In the genomic region with DNA sequence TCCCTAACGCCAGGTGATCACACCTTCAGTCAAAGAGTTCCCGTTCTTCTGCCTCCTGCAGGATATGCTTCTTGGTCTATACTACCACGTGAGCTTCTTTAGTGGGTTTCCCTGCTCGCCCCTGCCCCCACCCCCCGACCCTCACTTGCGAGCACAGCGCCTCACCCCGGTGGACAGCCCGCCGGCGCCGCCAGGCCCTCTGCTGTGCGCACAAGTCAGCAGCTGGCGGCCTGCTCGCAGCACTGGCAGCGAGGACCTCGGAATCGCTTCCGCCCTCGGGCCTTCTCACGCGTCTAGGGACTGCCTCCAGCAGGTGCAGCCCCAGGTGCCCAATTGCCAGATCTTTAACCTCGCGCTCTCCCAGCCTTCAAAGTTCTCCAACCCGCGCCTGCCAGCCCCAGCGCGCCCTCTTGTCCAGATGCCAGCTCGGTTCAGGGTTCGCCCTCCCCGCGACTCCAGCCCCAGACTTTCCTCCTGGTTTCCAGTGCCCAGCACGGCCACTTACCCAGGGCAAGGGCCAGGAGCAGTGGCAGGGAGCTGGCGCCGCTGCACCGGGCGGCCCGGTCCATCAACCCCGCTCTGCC, we compare ENCODE assay signal across 9 cellular contexts. TPM values are rescaled to one million over a fixed set of nuclear protein-coding genes. Genes with fewer than 3 reads are reported as not detected.
DNase-seq lines count a peak whose midpoint lies in the region; ATAC-seq and TF ChIP-seq lines count a peak whose summit lies in the region.
"Had no signal": no experiment of that assay in that cellular context is flagged by ENCODE, and none has a peak within 500 bp of the region (broad histone marks: within the 10 kb centered on the region; RNA-seq: fewer than 3 reads in every experiment).

No MANE protein-coding gene starts in this region.

- H3K4me3 ChIP-seq in foreskin fibroblast (ENCODE audit: low read depth in 1 of 2, low read length in 2 of 2) (peak overlapping the region; percentile 45 to 63), neural progenitor cell (peak overlapping the region; percentile 48)

- H3K4me1 ChIP-seq in neural progenitor cell, result no peaks in the 10 kb centered on the region

- DNase-seq in EL (peak; percentile 25), HuH-7 (ENCODE audit: low spot score) (peak; percentile 67), T-helper 17 cell (no peak), foreskin fibroblast (peak in 1 of 2 donors; percentile 49), neural progenitor cell (ENCODE audit: low spot score) (peak; percentile 63), HEK293T (ENCODE audit: extremely low spot score) (no peak), hippocampal formation (lab: John Stamatoyannopoulos, UW) (no peak)
- DNase-seq in activated CD8-positive, alpha-beta memory T cell treated with anti-CD3 and anti-CD28 coated beads, Interleukin-2, amount 50 U/mL, for 48 hours, result no peak

- no peaks in the 10 kb centered on the region for H3K9me3 Mint-ChIP-seq in neural progenitor cell
- H3K9me3 Mint-ChIP-seq: T-helper 1 cell treated with Interleukin-12 subunit alpha and Interleukin-12 subunit beta and Interleukin-4 antibody, amounts not matched to agents 30 μg/mL and 1 μg/mL, for 36 hours had no signal

- no peaks in the 10 kb centered on the region for H4K20me1 ChIP-seq in neural progenitor cell (ENCODE audit: low read depth)

- POLR2A ChIA-PET in HEK293T (lab: Yijun Ruan, JAX), result no interaction called here

- peaks cover 5% of the 10 kb centered on the region for H3K4me1 Mint-ChIP-seq in T-helper 17 cell
- H3K4me1 Mint-ChIP-seq in neural progenitor cell, result no peaks in the 10 kb centered on the region

- peaks cover 61% of the 10 kb centered on the region for H3K27me3 Mint-ChIP-seq in T-helper 17 cell
- peaks cover 11% of the 10 kb centered on the region for H3K27me3 Mint-ChIP-seq in neural progenitor cell (ENCODE audit: insufficient read depth, low read depth)

- no peaks in the 10 kb centered on the region for H3F3A ChIP-seq in neural progenitor cell (ENCODE audit: low read depth)

- peaks cover 8% of the 10 kb centered on the region for H3K27me3 ChIP-seq in neural progenitor cell

- no peak overlapping the region for H3K27ac ChIP-seq in neural progenitor cell

- H3K9me3 ChIP-seq in T-helper 17 cell (ENCODE audit: control insufficient read depth, low read length, poor library complexity, severe bottlenecking), result no peaks in the 10 kb centered on the region
- H3K9me3 ChIP-seq in neural progenitor cell (ENCODE audit: low read depth), result no peaks in the 10 kb centered on the region

- no peaks in the 10 kb centered on the region for H3K79me2 ChIP-seq in neural progenitor cell (ENCODE audit: low read depth)

- no peak overlapping the region for H3K27ac Mint-ChIP-seq in T-helper 17 cell
- no peak overlapping the region for H3K27ac Mint-ChIP-seq in neural progenitor cell
- H3K27ac Mint-ChIP-seq: T-helper 1 cell treated with Interleukin-12 subunit alpha and Interleukin-12 subunit beta and Interleukin-4 antibody, amounts not matched to agents 30 μg/mL and 1 μg/mL, for 36 hours had no signal

- peak overlapping the region; percentile 68 for H3K4me3 Mint-ChIP-seq in T-helper 17 cell
- H3K4me3 Mint-ChIP-seq in neural progenitor cell, result peak overlapping the region; percentile 76
- H3K4me3 Mint-ChIP-seq: T-helper 1 cell treated with Interleukin-12 subunit alpha and Interleukin-12 subunit beta and Interleukin-4 antibody, amounts not matched to agents 30 μg/mL and 1 μg/mL, for 36 hours had no signal

- H3K36me3 ChIP-seq in neural progenitor cell, result no peaks in the 10 kb centered on the region

- CTCF ChIA-PET in HEK293T (lab: Yijun Ruan, JAX), result interaction anchor here (1.0 kb wide), 1 partner anchor 42 kb away, joined by 3 read pairs; no protein-coding TSS in a partner anchor

- no peak overlapping the region for H3K9ac ChIP-seq in neural progenitor cell

- H3K36me3 Mint-ChIP-seq in T-helper 17 cell (ENCODE audit: low read depth) (peaks cover 3% of the 10 kb centered on the region), neural progenitor cell (no peaks in the 10 kb centered on the region)

- H2AFZ ChIP-seq in neural progenitor cell (replicated peaks), result peak overlapping the region; percentile 97

- H3K4me2 ChIP-seq in neural progenitor cell, result peak overlapping the region; percentile 78

- peak; percentile 41 for ATAC-seq in T-helper 17 cell

- no peak for TF ChIP-seq CTCF in foreskin fibroblast (IDR thresholded peaks at IDR 0.05; ENCODE audit: low read depth, low read length)
- TF ChIP-seq CTCF in neural progenitor cell (IDR thresholded peaks at IDR 0.05), result peak; percentile 46

TF ChIP-seq in HEK293T, 16 proteins besides CTCF, POLR2A, EP300 and RAD21:
- TF ChIP-seq CTBP1 (IDR thresholded peaks at IDR 0.05; ENCODE audit: borderline replicate concordance) (no peak), FOXA1 (IDR thresholded peaks at IDR 0.05) (no peak), SP1 (IDR thresholded peaks at IDR 0.05) (no peak), LEF1 (IDR thresholded peaks at IDR 0.05; ENCODE audit: borderline replicate concordance) (no peak), NFRKB (IDR thresholded peaks at IDR 0.05) (no peak), HDGF (IDR thresholded peaks at IDR 0.05; ENCODE audit: borderline replicate concordance) (no peak), ARNT (IDR thresholded peaks at IDR 0.05) (no peak), BHLHE40 (IDR thresholded peaks at IDR 0.05; ENCODE audit: borderline replicate concordance) (no peak), PKNOX1 (IDR thresholded peaks at IDR 0.05) (no peak), FOXM1 (IDR thresholded peaks at IDR 0.05; ENCODE audit: borderline replicate concordance) (no peak), ELF4 (IDR thresholded peaks at IDR 0.05) (no peak), SUZ12 (IDR thresholded peaks at IDR 0.05) (no peak), L3MBTL2 (conservative IDR thresholded peaks at IDR 0.05) (no peak)
TF ChIP-seq in HEK293T: peak in this region for 0.

RNA-seq across cellular contexts. Expression of gene BTC, which starts 0.5 kb away (rescaled TPM):
- total RNA-seq in T-helper 17 cell (not detected), neural progenitor cell (ENCODE audit: low replicate concordance) (0.80 and 0.81 TPM in 2 replicates)

Comparison
In these comparisons a context has a peak if more than half of its experiments do, and no peak if none do; other contexts are left out.
1. DNase-seq: peak in EL (single experiment), HuH-7 (single experiment) and neural progenitor cell (single experiment); none in T-helper 17 cell (0 of 3), activated CD8-positive, alpha-beta memory T cell treated with anti-CD3 and anti-CD28 coated beads, Interleukin-2, amount 50 U/mL, for 48 hours (single experiment), HEK293T (single experiment) and hippocampal formation (0 of 2).